Comparison of ENCODE assay signal across 8 cellular contexts in genomic region chr6:52664185-52664990, GRCh38. TPM values are rescaled to one million over a fixed set of nuclear protein-coding genes. Genes with fewer than 3 reads are reported as not detected.
DNase-seq lines count a peak whose midpoint lies in the region; ATAC-seq, FAIRE-seq and TF ChIP-seq lines count a peak whose summit lies in the region.

No MANE protein-coding gene starts in this region.

- peak overlapping the region; percentile 73 for H3K18ac ChIP-seq in trophoblast cell (ENCODE audit: low read length)

- peak overlapping the region; percentile 10 to 72 (median 69) for H3K4me3 ChIP-seq in adrenal gland
- peak overlapping the region; percentile 24 to 83 (median 71) for H3K4me3 ChIP-seq in heart right ventricle
- peak overlapping the region; percentile 75 for H3K4me3 ChIP-seq in trophoblast cell (ENCODE audit: low read depth, low read length)

- peak; percentile 92 for FAIRE-seq in GM12891 (lab: Jason Lieb, UNC)
- FAIRE-seq in urothelium cell line (lab: Jason Lieb, UNC): peak; percentile 87

- peak overlapping the region; percentile 45 for H4K91ac ChIP-seq in trophoblast cell (ENCODE audit: low read depth, low read length)

- 2 to 3% (median 3%) methylated on average over 36 to 53 of the region's 53 CpGs for WGBS in adrenal gland, 4 donors
- 3% methylated on average over 52 to 53 of the region's 53 CpGs for WGBS in heart right ventricle, 2 donors
- WGBS in trophoblast cell (ENCODE audit: extremely low coverage, insufficient coverage, insufficient read length): no CpG with 5 or more reads among the region's 53 CpGs

- H3K23ac ChIP-seq in trophoblast cell (ENCODE audit: low read length): no peak overlapping the region

- H3K27me3 ChIP-seq in adrenal gland: no peaks in the 10 kb centered on the region
- peaks cover 0 to 19% (median 0%) of the 10 kb centered on the region in 7 donors for H3K27me3 ChIP-seq in heart right ventricle
- no peaks in the 10 kb centered on the region for H3K27me3 ChIP-seq in trophoblast cell (ENCODE audit: insufficient read depth, low read length)

- H3K4me2 ChIP-seq in trophoblast cell (ENCODE audit: low read length): peak overlapping the region; percentile 94

- intact Hi-C loops in adrenal gland (cut with DNase I): loop anchor here (5.0 to 10.0 kb wide), 3 partner anchors 70 to 380 kb away; partner anchors contain the start of gene MCM3 (in 1 of the 2)
- intact Hi-C loops in heart right ventricle (cut with DNase I): loop anchor here (2.0 to 10.0 kb wide), 8 partner anchors 67 to 380 kb away; partner anchors contain the start of genes MCM3 (in 3 of the 10) and GSTA4 (in 1 of the 10)

- TF ChIP-seq CTCF in adrenal gland (IDR thresholded peaks at IDR 0.05) (no peak), heart right ventricle (IDR thresholded peaks at IDR 0.05) (no peak)

- no peaks in the 10 kb centered on the region for H3K36me3 ChIP-seq in adrenal gland (replicated peaks in 1 of 2)
- no peaks in the 10 kb centered on the region for H3K36me3 ChIP-seq in heart right ventricle
- peaks cover 0 to 1% of the 10 kb centered on the region in 2 experiments for H3K36me3 ChIP-seq in trophoblast cell (ENCODE audit: control insufficient read depth in 1 of 2, insufficient read depth in 2 of 2, low read length in 2 of 2)

- peak overlapping the region; percentile 69 for H3K14ac ChIP-seq in trophoblast cell (ENCODE audit: low read length)

- DNase-seq in GM12891 (ENCODE audit: insufficient read length, low spot score) (peak; percentile 83), NCI-H1092 (lab: John Stamatoyannopoulos, UW) (peak; percentile 91), SKM-1 (lab: John Stamatoyannopoulos, UW; ENCODE audit: unreplicated experiment) (peak; percentile 81), adrenal gland (peak; percentile 87 to 97 (median 94)), heart right ventricle (peak; percentile 91 to 92), trophoblast cell (peak; percentile 85 to 92), urothelium cell line (ENCODE audit: low spot score) (peak; percentile 99)

- peak overlapping the region; percentile 34 for H2BK120ac ChIP-seq in trophoblast cell (ENCODE audit: insufficient read depth, low read length, poor library complexity)

- H2AK5ac ChIP-seq in trophoblast cell (ENCODE audit: low read length): no peak overlapping the region

- no peak overlapping the region for H2BK12ac ChIP-seq in trophoblast cell (ENCODE audit: low read length)

- H3K27ac ChIP-seq in adrenal gland: peak overlapping the region in 3 of 5 donors; percentile 55 to 65 (median 61)
- H3K27ac ChIP-seq in heart right ventricle: peak overlapping the region in 9 of 10 donors; percentile 43 to 80 (median 74)
- H3K27ac ChIP-seq in trophoblast cell (ENCODE audit: low read depth, low read length): no peak overlapping the region

- peak overlapping the region; percentile 40 for H3K4ac ChIP-seq in trophoblast cell (ENCODE audit: low read depth, low read length)

- H3K4me1 ChIP-seq in adrenal gland (replicated peaks in 1 of 2) (peaks cover 0 to 12% of the 10 kb centered on the region in 2 donors), heart right ventricle (peaks cover 0 to 21% (median 8%) of the 10 kb centered on the region in 9 donors), trophoblast cell (ENCODE audit: control insufficient read depth in 1 of 2, insufficient read depth in 2 of 2, low read length in 2 of 2) (peaks cover 7 to 12% of the 10 kb centered on the region in 2 experiments)

- peak; percentile 91 for TF ChIP-seq POLR2A in GM12891 (IDR thresholded peaks at IDR 0.05; ENCODE audit: low read depth, low read length)
- TF ChIP-seq POLR2A in adrenal gland (IDR thresholded peaks at IDR 0.05): peak; percentile 88 to 90

- peaks cover 4% of the 10 kb centered on the region for H3K79me1 ChIP-seq in trophoblast cell (ENCODE audit: low read length)

- H3K79me2 ChIP-seq in trophoblast cell (ENCODE audit: control insufficient read depth, insufficient read depth, low read length, poor library complexity): no peaks in the 10 kb centered on the region

- H2BK5ac ChIP-seq in trophoblast cell (ENCODE audit: low read depth, low read length, poor library complexity): no peak overlapping the region

- H3K9me3 ChIP-seq in adrenal gland (replicated peaks in 1 of 3) (no peaks in the 10 kb centered on the region), heart right ventricle (no peaks in the 10 kb centered on the region), trophoblast cell (ENCODE audit: insufficient read depth, low read depth, low read length) (no peaks in the 10 kb centered on the region)

- peak overlapping the region; percentile 50 for H3K9ac ChIP-seq in trophoblast cell (ENCODE audit: low read length)

- peak overlapping the region; percentile 89 for H4K8ac ChIP-seq in trophoblast cell (ENCODE audit: low read depth, low read length)

- peak overlapping the region; percentile 89 for H2AFZ ChIP-seq in trophoblast cell (ENCODE audit: insufficient read depth, low read length, poor library complexity)

- ATAC-seq in HG02642 (IDR thresholded peaks at IDR 0.05; ENCODE audit: poor library complexity, unreplicated experiment) (peak; percentile 91), heart right ventricle (peak; percentile 97 to 99 (median 99))

- peak overlapping the region; percentile 24 for H4K12ac ChIP-seq in trophoblast cell (ENCODE audit: low read depth, low read length)

TF ChIP-seq in GM12891, 5 proteins besides CTCF, POLR2A, EP300 and RAD21:
- TF ChIP-seq SPI1 (IDR thresholded peaks at IDR 0.05; ENCODE audit: low read depth, low read length) (no peak), POLR2AphosphoS5 (IDR thresholded peaks at IDR 0.05; ENCODE audit: low read depth, low read length) (peak; percentile 81), PAX5 (IDR thresholded peaks at IDR 0.05; ENCODE audit: insufficient read depth, low read length, severe bottlenecking) (no peak), POU2F2 (IDR thresholded peaks at IDR 0.05; ENCODE audit: low read depth, low read length) (no peak), TAF1 (IDR thresholded peaks at IDR 0.05; ENCODE audit: low read depth, low read length) (peak; percentile 44; the same call in 1 of the 2 replicates)

RNA-seq across cellular contexts. Expression of gene TMEM14A, which starts 6.5 kb away (rescaled TPM):
- 18.2 TPM for polyA plus RNA-seq in GM12891 (2012; ENCODE audit: low read depth, missing spikeins)
- total RNA-seq in adrenal gland (10 to 100 TPM; 26.7 to 70.9 (median 51.0) TPM), heart right ventricle (1 to 10 TPM; 5.7 to 10.0 (median 6.7) TPM)
- polyA plus RNA-seq in adrenal gland (10 to 100 TPM; 12.9 to 63.2 (median 25.1) TPM), heart right ventricle (1 to 10 TPM; 8.2 to 8.9 TPM)
- polyA plus RNA-seq in trophoblast cell (2013): 10.2 and 10.3 TPM in 2 replicates
